8 cellular contexts compared by ENCODE assay signal in genomic region chr19:56142087-56142787, GRCh38. TPM values are rescaled to one million over a fixed set of nuclear protein-coding genes. Genes with fewer than 3 reads are reported as not detected.
DNase-seq lines count a peak whose midpoint lies in the region; ATAC-seq and TF ChIP-seq lines count a peak whose summit lies in the region.

No MANE protein-coding gene starts in this region.

- H3K27ac ChIP-seq in tibial nerve, result peak overlapping the region; percentile 88 to 95 (median 92)

- WGBS in tibial nerve, 2 donors, result 44 to 49% methylated on average over 17 of the region's 17 CpGs

- TF ChIP-seq POLR2A in tibial nerve (IDR thresholded peaks at IDR 0.05), result no peak

- CTCF ChIA-PET in activated naive CD4-positive, alpha-beta T cell treated with anti-CD3 and anti-CD28 coated beads, Interleukin-2, amount 10 ng/mL, durations not matched to agents 7 days and 5 days (lab: Charles Lee), result interaction anchor here (0.7 to 1.5 kb wide), 4 partner anchors 11 to 1476 kb away, joined by 3 to 6 read pairs (median 3); no protein-coding TSS in a partner anchor

- no peaks in the 10 kb centered on the region for H3K27me3 ChIP-seq in tibial nerve

- no peaks in the 10 kb centered on the region for H3K27me3 Mint-ChIP-seq in activated naive CD4-positive, alpha-beta T cell treated with anti-CD3 and anti-CD28 coated beads, Interleukin-2, amount 10 ng/mL, durations not matched to agents 7 days and 5 days
- H3K27me3 Mint-ChIP-seq in activated T-helper 2 cell treated with anti-CD3 and anti-CD28 coated beads, Interferon-gamma antibody, Interleukin-2, Interleukin-4, amounts not matched to agents 10 μg/mL and 5 μg/mL and 100 μg/mL, durations not matched to agents 14 hours and 24 hours and 36 hours (ENCODE audit: low read depth), result no peaks in the 10 kb centered on the region

- DNase-seq in activated naive CD4-positive, alpha-beta T cell treated with anti-CD3 and anti-CD28 coated beads, Interleukin-2, amount 10 ng/mL, durations not matched to agents 7 days and 5 days, result no peak
- no peak for DNase-seq in activated naive CD4-positive, alpha-beta T cell (lab: John Stamatoyannopoulos, UW)
- DNase-seq in activated T-helper 2 cell treated with anti-CD3 and anti-CD28 coated beads, Interferon-gamma antibody, Interleukin-2, Interleukin-4, amounts not matched to agents 10 μg/mL and 5 μg/mL and 100 μg/mL, durations not matched to agents 14 hours and 24 hours and 36 hours (ENCODE audit: low spot score), result no peak
- DNase-seq in left kidney (ENCODE audit: low read depth, low spot score), result peak; percentile 35
- DNase-seq in tibial nerve (ENCODE audit: low spot score in 2 of 2), result no peak
- DNase-seq in NCI-H1105 treated with DMSO at 0.1 percent for 48 hours (lab: John Stamatoyannopoulos, UW), result no peak

- intact Hi-C loops in activated T-helper 2 cell treated with anti-CD3 and anti-CD28 coated beads, Interferon-gamma antibody, Interleukin-2, Interleukin-4, amounts not matched to agents 10 μg/mL and 5 μg/mL and 100 μg/mL, durations not matched to agents 14 hours and 24 hours and 36 hours (cut with micrococcal nuclease), result no loop called here

- TF ChIP-seq CTCF in tibial nerve (IDR thresholded peaks at IDR 0.05), result no peak

- H3K4me1 ChIP-seq in tibial nerve, result peaks cover 0 to 32% (median 6%) of the 10 kb centered on the region in 4 donors

- no peak for TF ChIP-seq EP300 in tibial nerve (IDR thresholded peaks at IDR 0.05)

- peaks cover 40% of the 10 kb centered on the region for H3K4me1 Mint-ChIP-seq in activated naive CD4-positive, alpha-beta T cell treated with anti-CD3 and anti-CD28 coated beads, Interleukin-2, amount 10 ng/mL, durations not matched to agents 7 days and 5 days
- H3K4me1 Mint-ChIP-seq in activated T-helper 2 cell treated with anti-CD3 and anti-CD28 coated beads, Interferon-gamma antibody, Interleukin-2, Interleukin-4, amounts not matched to agents 10 μg/mL and 5 μg/mL and 100 μg/mL, durations not matched to agents 14 hours and 24 hours and 36 hours (ENCODE audit: low read depth), result peaks cover 21% of the 10 kb centered on the region

- ATAC-seq in HG02571 (IDR thresholded peaks at IDR 0.05; ENCODE audit: unreplicated experiment) (no peak), GM21717 (IDR thresholded peaks at IDR 0.05; ENCODE audit: unreplicated experiment) (no peak)

- no peaks in the 10 kb centered on the region for H3K9me3 ChIP-seq in tibial nerve

- H3K4me3 Mint-ChIP-seq in activated naive CD4-positive, alpha-beta T cell treated with anti-CD3 and anti-CD28 coated beads, Interleukin-2, amount 10 ng/mL, durations not matched to agents 7 days and 5 days, result peak overlapping the region; percentile 73
- peak overlapping the region; percentile 83 for H3K4me3 Mint-ChIP-seq in activated T-helper 2 cell treated with anti-CD3 and anti-CD28 coated beads, Interferon-gamma antibody, Interleukin-2, Interleukin-4, amounts not matched to agents 10 μg/mL and 5 μg/mL and 100 μg/mL, durations not matched to agents 14 hours and 24 hours and 36 hours (ENCODE audit: low read depth)

- H3K36me3 Mint-ChIP-seq in activated naive CD4-positive, alpha-beta T cell treated with anti-CD3 and anti-CD28 coated beads, Interleukin-2, amount 10 ng/mL, durations not matched to agents 7 days and 5 days, result peaks cover 7% of the 10 kb centered on the region
- H3K36me3 Mint-ChIP-seq in activated T-helper 2 cell treated with anti-CD3 and anti-CD28 coated beads, Interferon-gamma antibody, Interleukin-2, Interleukin-4, amounts not matched to agents 10 μg/mL and 5 μg/mL and 100 μg/mL, durations not matched to agents 14 hours and 24 hours and 36 hours (ENCODE audit: low read depth), result peaks cover under 1% of the 10 kb centered on the region

- no peaks in the 10 kb centered on the region for H3K9me3 Mint-ChIP-seq in activated naive CD4-positive, alpha-beta T cell treated with anti-CD3 and anti-CD28 coated beads, Interleukin-2, amount 10 ng/mL, durations not matched to agents 7 days and 5 days
- no peaks in the 10 kb centered on the region for H3K9me3 Mint-ChIP-seq in activated T-helper 2 cell treated with anti-CD3 and anti-CD28 coated beads, Interferon-gamma antibody, Interleukin-2, Interleukin-4, amounts not matched to agents 10 μg/mL and 5 μg/mL and 100 μg/mL, durations not matched to agents 14 hours and 24 hours and 36 hours

- H3K4me3 ChIP-seq in tibial nerve, result peak overlapping the region in 2 of 4 donors; percentile 39 to 66

- peaks cover 0 to 15% (median 4%) of the 10 kb centered on the region in 3 donors for H3K36me3 ChIP-seq in tibial nerve

- peak overlapping the region; percentile 73 for H3K27ac Mint-ChIP-seq in activated naive CD4-positive, alpha-beta T cell treated with anti-CD3 and anti-CD28 coated beads, Interleukin-2, amount 10 ng/mL, durations not matched to agents 7 days and 5 days
- H3K27ac Mint-ChIP-seq in activated T-helper 2 cell treated with anti-CD3 and anti-CD28 coated beads, Interferon-gamma antibody, Interleukin-2, Interleukin-4, amounts not matched to agents 10 μg/mL and 5 μg/mL and 100 μg/mL, durations not matched to agents 14 hours and 24 hours and 36 hours, result peak overlapping the region; percentile 69

RNA-seq across cellular contexts. Expression of gene ZNF444, which starts 1.1 kb away (rescaled TPM):
- 30.3 and 35.5 TPM in 2 replicates for total RNA-seq in activated T-helper 2 cell treated with anti-CD3 and anti-CD28 coated beads, Interferon-gamma antibody, Interleukin-2, Interleukin-4, amounts not matched to agents 10 μg/mL and 5 μg/mL and 100 μg/mL, durations not matched to agents 14 hours and 24 hours and 36 hours
- 10 to 100 TPM; 22.3 to 48.6 (median 41.2) TPM for total RNA-seq in tibial nerve

RNA-seq across cellular contexts. Expression of gene ZNF787, which starts 21.1 kb away (rescaled TPM):
- total RNA-seq in activated T-helper 2 cell treated with anti-CD3 and anti-CD28 coated beads, Interferon-gamma antibody, Interleukin-2, Interleukin-4, amounts not matched to agents 10 μg/mL and 5 μg/mL and 100 μg/mL, durations not matched to agents 14 hours and 24 hours and 36 hours, result 35.7 and 37.8 TPM in 2 replicates
- total RNA-seq in tibial nerve, result 10 to 100 TPM; 13.6 to 21.6 (median 18.5) TPM

RNA-seq across cellular contexts. Expression of gene GALP, which starts 33.6 kb away (rescaled TPM):
- total RNA-seq in activated T-helper 2 cell treated with anti-CD3 and anti-CD28 coated beads, Interferon-gamma antibody, Interleukin-2, Interleukin-4, amounts not matched to agents 10 μg/mL and 5 μg/mL and 100 μg/mL, durations not matched to agents 14 hours and 24 hours and 36 hours, result not detected in 2 replicates
- not detected for total RNA-seq in tibial nerve

RNA-seq across cellular contexts. Expression of gene ZSCAN5B, which starts 55.3 kb away (rescaled TPM):
- total RNA-seq in activated T-helper 2 cell treated with anti-CD3 and anti-CD28 coated beads, Interferon-gamma antibody, Interleukin-2, Interleukin-4, amounts not matched to agents 10 μg/mL and 5 μg/mL and 100 μg/mL, durations not matched to agents 14 hours and 24 hours and 36 hours, result not detected in 2 replicates
- not detected for total RNA-seq in tibial nerve

RNA-seq across cellular contexts. Expression of gene ZSCAN5C, which starts 59.8 kb away (rescaled TPM):
- not detected in 2 replicates for total RNA-seq in activated T-helper 2 cell treated with anti-CD3 and anti-CD28 coated beads, Interferon-gamma antibody, Interleukin-2, Interleukin-4, amounts not matched to agents 10 μg/mL and 5 μg/mL and 100 μg/mL, durations not matched to agents 14 hours and 24 hours and 36 hours
- not detected for total RNA-seq in tibial nerve
